In the genomic region with DNA sequence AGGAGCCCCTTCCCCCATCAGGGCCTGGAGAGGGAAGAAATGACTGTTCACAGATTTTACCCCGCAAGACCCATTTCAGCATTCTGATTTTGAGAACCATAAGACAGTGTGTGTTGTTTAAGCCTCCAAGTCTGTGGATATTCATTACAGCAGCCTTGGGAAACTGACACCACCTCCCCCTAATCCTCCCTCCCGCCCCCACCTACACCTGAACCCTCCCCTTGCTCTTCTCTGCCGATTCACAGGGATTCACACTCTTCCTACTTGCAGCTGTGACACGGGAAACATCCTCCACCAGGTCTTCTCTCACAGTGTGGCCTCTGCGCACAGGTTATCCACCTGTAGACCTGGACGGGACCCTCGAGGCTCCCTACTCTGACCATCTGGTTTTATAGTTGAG, we compare ENCODE assay signal across 23 cellular contexts. TPM values are rescaled to one million over a fixed set of nuclear protein-coding genes. Genes with fewer than 3 reads are reported as not detected.
"Had no signal": no experiment of that assay in that cellular context is flagged by ENCODE, and none has a peak within 500 bp of the region (broad histone marks: within the 10 kb centered on the region; RNA-seq: fewer than 3 reads in every experiment).

No MANE protein-coding gene starts in this region.

- H3K4me1 ChIP-seq: testis had no signal

- H3K27ac ChIP-seq: testis had no signal

- H3K4me3 ChIP-seq: testis, transverse colon had no signal

- ATAC-seq: activated naive CD8-positive, alpha-beta T cell treated with anti-CD3 and anti-CD28 coated beads, Interleukin-2, amount 50 U/mL, for 24 hours; activated T-cell treated with anti-CD3 and anti-CD28 coated beads, Interleukin-2, amount 50 U/mL, for 4 hours; left ventricle myocardium superior; naive thymus-derived CD4-positive, alpha-beta T cell; right cardiac atrium; stimulated activated naive CD8-positive, alpha-beta T cell treated with anti-CD3 and anti-CD28 coated beads, Interleukin-15, Interleukin-2, amounts not matched to agents 100 U/mL and 50 U/mL, for 24 hours; T-helper 17 cell had no signal

- H3K9me3 ChIP-seq: testis, transverse colon had no signal

- H3K27me3 ChIP-seq: testis had no signal

- FAIRE-seq: bronchial epithelial cell, colon, endometrium, frontal cortex, islet of Langerhans had no signal

- H3K36me3 ChIP-seq: transverse colon had no signal

- DNase-seq: activated CD4-positive, alpha-beta memory T cell treated with anti-CD3 and anti-CD28 coated beads, Interleukin-2, amount 10 ng/mL, durations not matched to agents 7 days and 5 days; activated CD4-positive, alpha-beta T cell treated with anti-CD3 and anti-CD28 coated beads, Interleukin-2, amount 10 ng/mL, durations not matched to agents 24 days and 14 days; activated CD4-positive, CD25-positive, alpha-beta regulatory T cell treated with anti-CD3 and anti-CD28 coated beads, Interleukin-2, amount 50 U/mL, for 72 hours; activated naive CD8-positive, alpha-beta T cell treated with anti-CD3 and anti-CD28 coated beads, Interleukin-2, amount 50 U/mL, for 24 hours; activated T-cell treated with anti-CD3 and anti-CD28 coated beads, Interleukin-2, amount 50 U/mL, for 4 hours; dermis blood vessel endothelial cell; effector CD4-positive, alpha-beta T cell; left ventricle myocardium superior; midbrain; naive thymus-derived CD4-positive, alpha-beta T cell; right cardiac atrium; stimulated activated CD4-positive, alpha-beta T cell treated with anti-CD3 and anti-CD28 coated beads, Interleukin-2, amount 100 ng/mL, for 48 hours; stimulated activated naive CD8-positive, alpha-beta T cell treated with anti-CD3 and anti-CD28 coated beads, Interleukin-15, Interleukin-2, amounts not matched to agents 100 U/mL and 50 U/mL, for 24 hours; T-helper 17 cell; testis; transverse colon had no signal

RNA-seq across cellular contexts. Expression of gene RIPK4, which starts 50.1 kb away (rescaled TPM):
- total RNA-seq: activated CD4-positive, alpha-beta memory T cell treated with anti-CD3 and anti-CD28 coated beads, Interleukin-2, amount 10 ng/mL, durations not matched to agents 7 days and 5 days; activated CD4-positive, alpha-beta T cell treated with anti-CD3 and anti-CD28 coated beads, Interleukin-2, amount 10 ng/mL, durations not matched to agents 24 days and 14 days; activated T-helper 2 cell treated with anti-CD3 and anti-CD28 coated beads, Interferon-gamma antibody, Interleukin-2, Interleukin-4, amounts not matched to agents 10 μg/mL and 5 μg/mL and 100 μg/mL, durations not matched to agents 14 hours and 24 hours and 36 hours; frontal cortex; neural crest cell had no signal
